30 cellular contexts compared by ENCODE assay signal in the genomic region with DNA sequence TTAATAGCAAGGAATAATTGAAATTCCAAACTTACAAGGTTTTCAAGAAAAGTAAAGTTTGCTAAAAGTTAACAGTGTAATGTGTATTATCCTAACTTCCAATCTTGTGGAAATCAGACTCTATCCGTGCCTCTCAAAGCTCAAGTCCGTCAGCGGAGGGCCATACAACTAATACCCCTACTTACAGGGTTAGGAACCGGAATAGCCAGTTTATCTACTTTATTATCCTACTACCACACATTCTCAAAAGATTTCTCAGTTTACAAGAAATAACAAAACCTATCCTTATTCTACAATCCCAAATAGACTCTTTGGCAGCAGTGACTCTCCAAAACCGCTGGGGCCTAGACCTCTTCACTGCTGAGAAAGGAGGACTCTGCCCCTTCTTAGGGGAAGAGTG.
"Had no signal": no experiment of that assay in that cellular context is flagged by ENCODE, and none has a peak within 500 bp of the region (broad histone marks: within the 10 kb centered on the region; RNA-seq: fewer than 3 reads in every experiment).

No MANE protein-coding gene starts in this region.

- H2AFZ ChIP-seq: neural progenitor cell, parathyroid adenoma had no signal

- H3K79me2 ChIP-seq: parathyroid adenoma had no signal

- H3K4me3 ChIP-seq: ascending aorta, esophagus squamous epithelium, heart right ventricle, left lung, lung, neural progenitor cell, psoas muscle, sigmoid colon, stomach, thyroid gland had no signal

- H3K9me3 Mint-ChIP-seq: activated B cell treated with CpG ODN at 0.5 μM for 24 hours; neural progenitor cell; stimulated activated memory B cell treated with anti-CD40 and anti-IgM and Interleukin-4, amounts not matched to agents 10 μg/mL and 1 μg/mL and 100 μg/mL, for 72 hours had no signal

- H3K27ac ChIP-seq: ascending aorta, esophagus squamous epithelium, heart right ventricle, neural progenitor cell, parathyroid adenoma, psoas muscle, sigmoid colon, stomach, thyroid gland had no signal

- H3K36me3 Mint-ChIP-seq: brain; neural progenitor cell; stimulated activated memory B cell treated with anti-CD40 and anti-IgM and Interleukin-4, amounts not matched to agents 10 μg/mL and 1 μg/mL and 100 μg/mL, for 72 hours had no signal

- H3K36me3 ChIP-seq: ascending aorta, esophagus squamous epithelium, heart right ventricle, left lung, neural progenitor cell, sigmoid colon, stomach, thyroid gland had no signal

- H3K4me1 ChIP-seq: ascending aorta, esophagus squamous epithelium, neural progenitor cell, parathyroid adenoma, psoas muscle, sigmoid colon, stomach, thyroid gland had no signal

- H3K27me3 Mint-ChIP-seq: activated B cell treated with CpG ODN at 0.5 μM for 24 hours; activated naive CD8-positive, alpha-beta T cell treated with anti-CD3 and anti-CD28 coated beads, Interleukin-2, amount 10 ng/mL, durations not matched to agents 7 days and 5 days; stimulated activated memory B cell treated with anti-CD40 and anti-IgM and Interleukin-4, amounts not matched to agents 10 μg/mL and 1 μg/mL and 100 μg/mL, for 72 hours had no signal

- H3K4me2 ChIP-seq: neural progenitor cell had no signal

- H3K4me1 Mint-ChIP-seq: brain, neural progenitor cell had no signal

- H3K27me3 ChIP-seq: ascending aorta, esophagus squamous epithelium, heart right ventricle, left lung, neural progenitor cell, sigmoid colon, stomach, thyroid gland had no signal

- DNase-seq: activated B cell treated with CpG ODN at 0.5 μM for 24 hours; activated CD4-positive, alpha-beta T cell treated with anti-CD3 and anti-CD28 coated beads, Interleukin-2, amount 50 U/mL, for 4 hours; activated CD8-positive, alpha-beta memory T cell treated with anti-CD3 and anti-CD28 coated beads for 24 hours; activated effector memory CD4-positive, alpha-beta T cell treated with Interleukin-2 at 50 U/mL for 16 hours; activated naive CD4-positive, alpha-beta T cell treated with Interleukin-2 at 50 U/mL for 16 hours; activated naive CD8-positive, alpha-beta T cell treated with anti-CD3 and anti-CD28 coated beads, Interleukin-2, amount 10 ng/mL, durations not matched to agents 7 days and 5 days; caudate nucleus; cortex of kidney; esophagus squamous epithelium; foreskin melanocyte; heart right ventricle; kidney glomerular epithelial cell; left lung; occipital lobe; psoas muscle; sigmoid colon; small intestine; stimulated activated CD4-positive, alpha-beta T cell treated with anti-CD3 and anti-CD28 coated beads, Interleukin-1b, Interleukin-23, amount 100 ng/mL, for 48 hours; stimulated activated CD4-positive, alpha-beta T cell treated with anti-CD3 and anti-CD28 coated beads, Interleukin-4, amount 100 ng/mL, for 4 hours; stimulated activated CD8-positive, alpha-beta memory T cell treated with anti-CD3 and anti-CD28 coated beads, Interleukin-4, amount 100 ng/mL, for 48 hours; stomach; T-helper 1 cell; thyroid gland had no signal

- H3K4me3 Mint-ChIP-seq: activated B cell treated with CpG ODN at 0.5 μM for 24 hours; activated naive CD8-positive, alpha-beta T cell treated with anti-CD3 and anti-CD28 coated beads, Interleukin-2, amount 10 ng/mL, durations not matched to agents 7 days and 5 days; brain; neural progenitor cell; stimulated activated memory B cell treated with anti-CD40 and anti-IgM and Interleukin-4, amounts not matched to agents 10 μg/mL and 1 μg/mL and 100 μg/mL, for 72 hours; T-helper 2 cell treated with Interferon-gamma antibody and Interleukin-4, amounts not matched to agents 5 μg/mL and 100 μg/mL, for 36 hours had no signal

- ATAC-seq: heart right ventricle; left lung; psoas muscle; stimulated activated memory B cell treated with anti-CD40 and anti-IgM and Interleukin-4, amounts not matched to agents 10 μg/mL and 1 μg/mL and 100 μg/mL, for 72 hours had no signal

- H3K27ac Mint-ChIP-seq: activated B cell treated with CpG ODN at 0.5 μM for 24 hours; activated naive CD8-positive, alpha-beta T cell treated with anti-CD3 and anti-CD28 coated beads, Interleukin-2, amount 10 ng/mL, durations not matched to agents 7 days and 5 days; brain; neural progenitor cell; stimulated activated memory B cell treated with anti-CD40 and anti-IgM and Interleukin-4, amounts not matched to agents 10 μg/mL and 1 μg/mL and 100 μg/mL, for 72 hours; T-helper 2 cell treated with Interferon-gamma antibody and Interleukin-4, amounts not matched to agents 5 μg/mL and 100 μg/mL, for 36 hours had no signal
